ENCODE assay signal across 8 cellular contexts in the genomic region with DNA sequence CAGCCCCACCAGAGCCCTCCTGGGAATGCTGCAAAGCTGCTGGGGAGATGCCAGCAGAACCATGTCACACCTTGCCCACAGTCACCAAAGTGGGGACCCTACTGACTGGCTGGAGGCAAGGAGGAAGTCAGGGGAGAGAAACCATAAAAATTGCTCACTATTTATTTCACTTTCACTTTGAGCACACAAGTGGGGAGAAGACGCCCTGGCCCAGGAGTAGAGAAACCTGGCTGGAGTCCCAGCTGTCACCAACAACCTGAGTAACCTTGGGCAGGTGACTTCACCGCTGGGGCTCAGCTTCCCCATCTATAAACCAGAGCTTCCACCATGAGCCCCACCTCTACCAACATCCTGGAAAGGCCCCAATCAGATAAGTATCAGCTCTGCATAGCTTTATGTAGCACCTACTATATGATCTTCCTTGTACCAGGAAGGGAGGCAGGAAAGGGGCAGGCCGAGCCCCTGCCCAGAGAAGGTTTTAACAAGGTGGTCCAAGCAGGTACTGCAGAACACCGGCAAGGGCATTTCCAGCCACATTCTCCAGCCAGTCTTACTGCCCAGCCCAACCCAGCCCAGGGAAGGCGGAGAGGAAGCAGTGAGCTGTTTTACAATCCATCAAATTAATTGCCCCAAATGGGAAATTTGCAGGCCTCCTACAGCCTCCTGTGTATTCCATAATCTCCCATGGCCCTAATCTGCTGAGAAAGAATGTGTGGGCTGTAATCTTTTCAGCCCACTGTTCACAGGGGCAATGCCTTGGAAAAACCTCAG. TPM values are rescaled to one million over a fixed set of nuclear protein-coding genes. Genes with fewer than 3 reads are reported as not detected.
DNase-seq lines count a peak whose midpoint lies in the region; ATAC-seq and TF ChIP-seq lines count a peak whose summit lies in the region.

No MANE protein-coding gene starts in this region.

- H3K4me1 ChIP-seq in OCI-LY3 (ENCODE audit: low read length) = peaks cover 21% of the 10 kb centered on the region

- no peaks in the 10 kb centered on the region for H3K9me3 ChIP-seq in OCI-LY3 (ENCODE audit: insufficient read depth, low read length)

- H3K36me3 Mint-ChIP-seq in activated naive CD8-positive, alpha-beta T cell treated with anti-CD3 and anti-CD28 coated beads, Interleukin-2, amount 50 U/mL, for 24 hours (ENCODE audit: low read depth) = no peaks in the 10 kb centered on the region

- ATAC-seq in HG02840 (IDR thresholded peaks at IDR 0.05; ENCODE audit: low FRiP score, unreplicated experiment) = peak; percentile 95
- ATAC-seq in activated naive CD8-positive, alpha-beta T cell treated with anti-CD3 and anti-CD28 coated beads, Interleukin-2, amount 50 U/mL, for 24 hours = peak; percentile 92

- peak overlapping the region; percentile 31 for H3K4me3 ChIP-seq in OCI-LY3 (ENCODE audit: low read length)

- no peak for TF ChIP-seq CTCF in OCI-LY3 (IDR thresholded peaks at IDR 0.05; ENCODE audit: low read depth, low read length)

- no peak overlapping the region for H3K9ac ChIP-seq in OCI-LY3 (ENCODE audit: low read length)

- H3K4me2 ChIP-seq in OCI-LY3 (ENCODE audit: low read length) = peak overlapping the region; percentile 66

- H3K79me2 ChIP-seq in OCI-LY3 (ENCODE audit: low read length) = no peaks in the 10 kb centered on the region

- H3K27me3 Mint-ChIP-seq in activated naive CD8-positive, alpha-beta T cell treated with anti-CD3 and anti-CD28 coated beads, Interleukin-2, amount 50 U/mL, for 24 hours = no peaks in the 10 kb centered on the region

- no peaks in the 10 kb centered on the region for H3K27me3 ChIP-seq in OCI-LY3 (ENCODE audit: low read depth, low read length)

- H3K27ac Mint-ChIP-seq in activated naive CD8-positive, alpha-beta T cell treated with anti-CD3 and anti-CD28 coated beads, Interleukin-2, amount 50 U/mL, for 24 hours = peak overlapping the region; percentile 27

- H4K20me1 ChIP-seq in OCI-LY3 (ENCODE audit: insufficient read depth, low read length) = no peaks in the 10 kb centered on the region

- no peak overlapping the region for H2AFZ ChIP-seq in OCI-LY3 (ENCODE audit: low read depth, low read length)

- no peak overlapping the region for H3K27ac ChIP-seq in OCI-LY3 (ENCODE audit: low read length)

- H3K4me1 Mint-ChIP-seq in activated naive CD8-positive, alpha-beta T cell treated with anti-CD3 and anti-CD28 coated beads, Interleukin-2, amount 50 U/mL, for 24 hours = peaks cover 43% of the 10 kb centered on the region

- H3K36me3 ChIP-seq in OCI-LY3 (replicated peaks; ENCODE audit: low read depth, low read length) = no peaks in the 10 kb centered on the region

- no peak overlapping the region for H3K4me3 Mint-ChIP-seq in activated naive CD8-positive, alpha-beta T cell treated with anti-CD3 and anti-CD28 coated beads, Interleukin-2, amount 50 U/mL, for 24 hours

- DNase-seq in NCI-H2196 (lab: John Stamatoyannopoulos, UW; ENCODE audit: unreplicated experiment) = peak; percentile 64
- no peak for DNase-seq in NCI-H2196 treated with DMSO at 0.1 percent for 48 hours (lab: John Stamatoyannopoulos, UW; ENCODE audit: unreplicated experiment)
- peak; percentile 60 for DNase-seq in activated naive CD8-positive, alpha-beta T cell treated with anti-CD3 and anti-CD28 coated beads, Interleukin-2, amount 50 U/mL, for 24 hours
- DNase-seq in renal cortical epithelial cell (ENCODE audit: low read depth) = peak; percentile 88
- no peak for DNase-seq in midbrain (lab: John Stamatoyannopoulos, UW)
- DNase-seq in hepatic stellate cell (ENCODE audit: low spot score) = no peak

- no peaks in the 10 kb centered on the region for H3K9me3 Mint-ChIP-seq in activated naive CD8-positive, alpha-beta T cell treated with anti-CD3 and anti-CD28 coated beads, Interleukin-2, amount 50 U/mL, for 24 hours

RNA-seq across cellular contexts. Expression of a gene that starts 27.6 kb away (rescaled TPM):
- total RNA-seq in renal cortical epithelial cell = 6.4 and 22.2 TPM in 2 replicates

Comparison
In these comparisons a context has a peak if more than half of its experiments do, and no peak if none do; other contexts are left out.
1. DNase-seq: peak in NCI-H2196 (single experiment), activated naive CD8-positive, alpha-beta T cell treated with anti-CD3 and anti-CD28 coated beads, Interleukin-2, amount 50 U/mL, for 24 hours (single experiment) and renal cortical epithelial cell (single experiment); none in NCI-H2196 treated with DMSO at 0.1 percent for 48 hours (single experiment), midbrain (single experiment) and hepatic stellate cell (single experiment).